In the genomic region with DNA sequence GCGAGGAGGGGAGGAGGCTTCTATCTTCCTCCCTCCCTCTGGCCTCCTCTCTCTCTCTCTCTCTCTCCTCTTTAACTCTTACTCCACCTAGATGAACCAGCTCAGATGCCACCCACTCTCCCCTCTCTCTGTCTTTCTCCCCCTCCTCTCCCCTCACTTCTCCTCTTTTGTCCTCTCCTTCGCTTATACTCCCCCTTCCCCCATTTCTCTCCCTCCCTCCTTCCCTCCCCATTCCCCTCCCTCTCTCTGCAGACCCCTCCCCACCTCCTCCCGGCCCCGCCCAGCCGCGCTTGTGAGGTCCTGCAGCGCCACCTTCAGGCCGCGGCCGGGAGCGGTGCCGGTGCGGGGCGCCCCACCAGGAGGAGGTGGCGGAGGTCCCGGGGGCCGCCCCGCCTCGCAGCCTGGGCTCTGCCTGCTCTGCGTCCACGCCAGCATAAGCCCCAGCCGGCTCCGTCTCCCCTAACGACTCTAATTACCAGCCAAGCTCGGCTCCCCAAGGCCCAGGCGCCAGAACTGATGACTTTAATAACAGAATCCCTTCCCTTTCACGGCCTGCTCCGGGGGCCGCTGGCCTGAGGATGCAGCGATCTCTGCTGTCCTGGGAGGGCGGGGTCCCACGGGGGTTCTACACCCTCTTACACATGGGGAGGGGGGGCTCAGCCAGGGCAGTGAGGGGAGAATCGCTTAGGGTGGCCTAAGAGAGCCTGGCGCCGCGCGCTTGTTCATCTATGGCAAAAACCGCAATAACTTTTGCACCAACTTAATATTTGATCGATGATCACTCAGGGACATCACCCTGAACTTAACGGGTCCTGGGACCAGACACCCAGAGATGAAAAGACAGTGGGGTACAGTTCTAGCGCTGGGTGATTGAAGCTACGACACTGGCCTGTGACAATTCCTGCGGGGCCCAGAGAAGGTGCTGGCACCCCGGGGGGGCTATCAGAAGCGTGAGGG, we compare ENCODE assay signal across 8 cellular contexts.
A peak's percentile ranks its signal among the peaks of the same experiment; 100 is the strongest.
DNase-seq lines count a peak whose midpoint lies in the region; ATAC-seq lines count a peak whose summit lies in the region.

No MANE protein-coding gene starts in this region.

- H3K27me3 ChIP-seq in BLaER1 treated with 17β-estradiol and CSF1 and Interleukin-3, amounts not matched to agents 10 nM and 100 nM, result no peaks in the 10 kb centered on the region
- no peaks in the 10 kb centered on the region for H3K27me3 ChIP-seq in HUES48 (ENCODE audit: control insufficient read depth, insufficient read depth, low read length)

- peak; percentile 82 for DNase-seq in activated CD8-positive, alpha-beta memory T cell treated with anti-CD3 and anti-CD28 coated beads, Interleukin-2, amount 50 U/mL, for 48 hours
- peak in 40 of 42 donors; percentile 3 to 77 (median 48) for DNase-seq in head of caudate nucleus
- DNase-seq in renal cortical epithelial cell (ENCODE audit: low read depth), result peak; percentile 41
- no peak for DNase-seq in middle frontal gyrus (ENCODE audit: extremely low spot score, low spot score)
- DNase-seq in H4 (ENCODE audit: low spot score), result no peak

- intact Hi-C loops in head of caudate nucleus (cut with DNase I), result no loop called here

- peak overlapping the region; percentile 50 to 83 (median 61); a peak in 20 of 22 replicates for H3K4me2 ChIP-seq in BLaER1 treated with 17β-estradiol and CSF1 and Interleukin-3, amounts not matched to agents 10 nM and 100 nM

- no peaks in the 10 kb centered on the region for H3K36me3 ChIP-seq in BLaER1 treated with 17β-estradiol and CSF1 and Interleukin-3, amounts not matched to agents 10 nM and 100 nM
- no peaks in the 10 kb centered on the region for H3K36me3 ChIP-seq in HUES48 (ENCODE audit: control insufficient read depth, insufficient read depth, low read length)

- H4K20me1 ChIP-seq in BLaER1 treated with 17β-estradiol and CSF1 and Interleukin-3, amounts not matched to agents 10 nM and 100 nM, result no peaks in the 10 kb centered on the region

- H3K4me3 ChIP-seq in BLaER1 treated with 17β-estradiol and CSF1 and Interleukin-3, amounts not matched to agents 10 nM and 100 nM, result peak overlapping the region in 2 of 10 experiments; percentile 16 to 35; a peak in 2 of 20 replicates
- peak overlapping the region; percentile 51 for H3K4me3 ChIP-seq in HUES48 (ENCODE audit: low read depth, low read length)

- peaks cover 1 to 9% (median 3%) of the 10 kb centered on the region in 11 experiments; a peak in 19 of 22 replicates for H3K9me3 ChIP-seq in BLaER1 treated with 17β-estradiol and CSF1 and Interleukin-3, amounts not matched to agents 10 nM and 100 nM (replicated peaks in 1 of 11)
- H3K9me3 ChIP-seq in HUES48 (ENCODE audit: control insufficient read depth, insufficient read depth, low read length), result no peaks in the 10 kb centered on the region

- ATAC-seq in GM18858 (IDR thresholded peaks at IDR 0.05; ENCODE audit: unreplicated experiment), result no peak

- H3K27ac ChIP-seq in BLaER1 treated with 17β-estradiol and CSF1 and Interleukin-3, amounts not matched to agents 10 nM and 100 nM, result no peak overlapping the region; a peak in 1 of 22 replicates
- no peak overlapping the region for H3K27ac ChIP-seq in HUES48 (ENCODE audit: low read depth, low read length)

- H3K9ac ChIP-seq in BLaER1 treated with 17β-estradiol and CSF1 and Interleukin-3, amounts not matched to agents 10 nM and 100 nM, result peak overlapping the region in 3 of 11 experiments; percentile 41 to 59 (median 47); a peak in 4 of 22 replicates
- H3K9ac ChIP-seq in HUES48 (ENCODE audit: low read depth, low read length), result no peak overlapping the region

- peaks cover 25 to 48% (median 41%) of the 10 kb centered on the region in 10 experiments for H3K4me1 ChIP-seq in BLaER1 treated with 17β-estradiol and CSF1 and Interleukin-3, amounts not matched to agents 10 nM and 100 nM
- H3K4me1 ChIP-seq in HUES48 (ENCODE audit: control insufficient read depth, insufficient read depth, low read length), result peaks cover 6% of the 10 kb centered on the region; the same call in 1 of the 2 replicates

Comparison
In these comparisons a context has a peak if more than half of its experiments do, and no peak if none do; other contexts are left out.
1. DNase-seq: peak in activated CD8-positive, alpha-beta memory T cell treated with anti-CD3 and anti-CD28 coated beads, Interleukin-2, amount 50 U/mL, for 48 hours (single experiment), head of caudate nucleus (40 of 42) and renal cortical epithelial cell (single experiment); none in middle frontal gyrus (single experiment) and H4 (single experiment).